Comparison of ENCODE assay signal across 8 cellular contexts in genomic region chr7:135970682-135971365, GRCh38. TPM values are rescaled to one million over a fixed set of nuclear protein-coding genes. Genes with fewer than 3 reads are reported as not detected.
A peak's percentile ranks its signal among the peaks of the same experiment; 100 is the strongest.
DNase-seq lines count a peak whose midpoint lies in the region; ATAC-seq, FAIRE-seq and TF ChIP-seq lines count a peak whose summit lies in the region.

No MANE protein-coding gene starts in this region.

- H3K18ac ChIP-seq in mesenchymal stem cell (ENCODE audit: low read depth in 1 of 2, low read length in 2 of 2): no peak overlapping the region

- no peak overlapping the region for H3K4me2 ChIP-seq in mesenchymal stem cell (ENCODE audit: low read length, poor library complexity, severe bottlenecking)

- H2BK5ac ChIP-seq in mesenchymal stem cell (ENCODE audit: low read depth, low read length, poor library complexity, severe bottlenecking): no peak overlapping the region

- no peaks in the 10 kb centered on the region for H3K27me3 Mint-ChIP-seq in effector memory CD8-positive, alpha-beta T cell
- H3K27me3 Mint-ChIP-seq in activated naive CD4-positive, alpha-beta T cell treated with anti-CD3 and anti-CD28 coated beads, Interleukin-2, amount 10 ng/mL, durations not matched to agents 7 days and 5 days: no peaks in the 10 kb centered on the region

- peak overlapping the region in 1 of 2 donors; percentile 11 for H3K27ac Mint-ChIP-seq in effector memory CD8-positive, alpha-beta T cell
- H3K27ac Mint-ChIP-seq in activated naive CD4-positive, alpha-beta T cell treated with anti-CD3 and anti-CD28 coated beads, Interleukin-2, amount 10 ng/mL, durations not matched to agents 7 days and 5 days: no peak overlapping the region

- peak overlapping the region; percentile 4 to 38 for H3K4me3 Mint-ChIP-seq in effector memory CD8-positive, alpha-beta T cell
- no peak overlapping the region for H3K4me3 Mint-ChIP-seq in activated naive CD4-positive, alpha-beta T cell treated with anti-CD3 and anti-CD28 coated beads, Interleukin-2, amount 10 ng/mL, durations not matched to agents 7 days and 5 days

- H3K23ac ChIP-seq in mesenchymal stem cell (ENCODE audit: low read length in 2 of 2): no peak overlapping the region

- no peak overlapping the region for H4K91ac ChIP-seq in mesenchymal stem cell (ENCODE audit: low read length)

- 100% methylated on average over 1 of the region's 1 CpG for WGBS in mesenchymal stem cell

- peaks cover 3% of the 10 kb centered on the region for H3K79me1 ChIP-seq in mesenchymal stem cell (replicated peaks; ENCODE audit: low read length, poor library complexity, severe bottlenecking)

- no peaks in the 10 kb centered on the region for H3K9me3 Mint-ChIP-seq in effector memory CD8-positive, alpha-beta T cell
- H3K9me3 Mint-ChIP-seq in activated naive CD4-positive, alpha-beta T cell treated with anti-CD3 and anti-CD28 coated beads, Interleukin-2, amount 10 ng/mL, durations not matched to agents 7 days and 5 days: no peaks in the 10 kb centered on the region

- H4K8ac ChIP-seq in mesenchymal stem cell (ENCODE audit: low read length): no peak overlapping the region

- H3K27ac ChIP-seq in mesenchymal stem cell (ENCODE audit: low read length, poor library complexity, severe bottlenecking): no peak overlapping the region

- H3K36me3 Mint-ChIP-seq in effector memory CD8-positive, alpha-beta T cell (ENCODE audit: insufficient read depth): peaks cover 40% of the 10 kb centered on the region
- peaks cover 57% of the 10 kb centered on the region for H3K36me3 Mint-ChIP-seq in activated naive CD4-positive, alpha-beta T cell treated with anti-CD3 and anti-CD28 coated beads, Interleukin-2, amount 10 ng/mL, durations not matched to agents 7 days and 5 days

- H2BK15ac ChIP-seq in mesenchymal stem cell (ENCODE audit: low read depth, poor library complexity, severe bottlenecking): no peak overlapping the region

- no peak overlapping the region for H3K4ac ChIP-seq in mesenchymal stem cell (ENCODE audit: low read depth in 1 of 2, low read length in 2 of 2)

- ATAC-seq in GM18505 (IDR thresholded peaks at IDR 0.05; ENCODE audit: unreplicated experiment) (peak; percentile 75), GM21619 (IDR thresholded peaks at IDR 0.05; ENCODE audit: unreplicated experiment) (peak; percentile 73), HG03565 (IDR thresholded peaks at IDR 0.05; ENCODE audit: unreplicated experiment) (peak; percentile 79)
- ATAC-seq in effector memory CD8-positive, alpha-beta T cell (replicated peaks): peak; percentile 44
- ATAC-seq in stimulated activated naive CD8-positive, alpha-beta T cell treated with anti-CD3 and anti-CD28 coated beads, Interleukin-15, Interleukin-2, amounts not matched to agents 100 U/mL and 50 U/mL, for 24 hours: no peak

- H3K4me1 Mint-ChIP-seq in effector memory CD8-positive, alpha-beta T cell (ENCODE audit: low read depth in 2 of 2): peaks cover 52 to 75% of the 10 kb centered on the region in 2 donors
- peaks cover 80% of the 10 kb centered on the region for H3K4me1 Mint-ChIP-seq in activated naive CD4-positive, alpha-beta T cell treated with anti-CD3 and anti-CD28 coated beads, Interleukin-2, amount 10 ng/mL, durations not matched to agents 7 days and 5 days

- H3K36me3 ChIP-seq in mesenchymal stem cell (ENCODE audit: control insufficient read depth in 1 of 2, insufficient read depth in 2 of 2, low read depth in 1 of 2, low read length in 2 of 2): peaks cover 0 to 49% of the 10 kb centered on the region in 2 experiments

- no peaks in the 10 kb centered on the region for H3K27me3 ChIP-seq in mesenchymal stem cell (ENCODE audit: control insufficient read depth in 1 of 2, insufficient read depth in 1 of 2, low read length in 2 of 2)

- no peak overlapping the region for H3K4me3 ChIP-seq in mesenchymal stem cell (ENCODE audit: insufficient read depth in 1 of 2, low read depth in 1 of 2, low read length in 2 of 2)

- no peak for TF ChIP-seq POLR2A in GM18505 (IDR thresholded peaks at IDR 0.05; ENCODE audit: borderline replicate concordance, extremely low read depth, insufficient read depth, insufficient read length)
- TF ChIP-seq POLR2A in H54 (IDR thresholded peaks at IDR 0.05; ENCODE audit: low read depth, low read length): no peak

- H2AK5ac ChIP-seq in mesenchymal stem cell (ENCODE audit: low read length, severe bottlenecking): no peak overlapping the region

- no peak for DNase-seq in effector memory CD8-positive, alpha-beta T cell
- DNase-seq in mesenchymal stem cell (no peak), H54 (ENCODE audit: insufficient read length, low spot score) (no peak)
- DNase-seq in stimulated activated naive CD8-positive, alpha-beta T cell treated with anti-CD3 and anti-CD28 coated beads, Interleukin-15, Interleukin-2, amounts not matched to agents 100 U/mL and 50 U/mL, for 24 hours: no peak
- no peak for DNase-seq in activated naive CD4-positive, alpha-beta T cell treated with anti-CD3 and anti-CD28 coated beads, Interleukin-2, amount 10 ng/mL, durations not matched to agents 7 days and 5 days

- H2BK12ac ChIP-seq in mesenchymal stem cell (ENCODE audit: low read length in 2 of 2): no peak overlapping the region

- H2AFZ ChIP-seq in mesenchymal stem cell (ENCODE audit: low read depth, low read length): no peak overlapping the region

- no peak overlapping the region for H2BK120ac ChIP-seq in mesenchymal stem cell (ENCODE audit: low read depth, low read length)

- no peak for FAIRE-seq in H54 (lab: Jason Lieb, UNC)

- H3K4me1 ChIP-seq in mesenchymal stem cell (ENCODE audit: control insufficient read depth, insufficient read depth, low read depth, low read length): peaks cover 3% of the 10 kb centered on the region

- H3K9me3 ChIP-seq in mesenchymal stem cell (ENCODE audit: control insufficient read depth, low read length): no peaks in the 10 kb centered on the region

- CTCF ChIA-PET in activated naive CD4-positive, alpha-beta T cell treated with anti-CD3 and anti-CD28 coated beads, Interleukin-2, amount 10 ng/mL, durations not matched to agents 7 days and 5 days (lab: Charles Lee): no interaction called here

- H3K9ac ChIP-seq in mesenchymal stem cell (ENCODE audit: low read length): no peak overlapping the region

- H3K14ac ChIP-seq in mesenchymal stem cell (ENCODE audit: low read length in 2 of 2): no peak overlapping the region

RNA-seq across cellular contexts. Expression of gene MTPN, which starts 6.3 kb away (rescaled TPM):
- 156 TPM for polyA plus RNA-seq in mesenchymal stem cell (2013, experiment 1 of 2)
- polyA plus RNA-seq in mesenchymal stem cell (2013, experiment 2 of 2): 152 TPM
